ENCODE assay signal across 1 cellular context in the genomic region with DNA sequence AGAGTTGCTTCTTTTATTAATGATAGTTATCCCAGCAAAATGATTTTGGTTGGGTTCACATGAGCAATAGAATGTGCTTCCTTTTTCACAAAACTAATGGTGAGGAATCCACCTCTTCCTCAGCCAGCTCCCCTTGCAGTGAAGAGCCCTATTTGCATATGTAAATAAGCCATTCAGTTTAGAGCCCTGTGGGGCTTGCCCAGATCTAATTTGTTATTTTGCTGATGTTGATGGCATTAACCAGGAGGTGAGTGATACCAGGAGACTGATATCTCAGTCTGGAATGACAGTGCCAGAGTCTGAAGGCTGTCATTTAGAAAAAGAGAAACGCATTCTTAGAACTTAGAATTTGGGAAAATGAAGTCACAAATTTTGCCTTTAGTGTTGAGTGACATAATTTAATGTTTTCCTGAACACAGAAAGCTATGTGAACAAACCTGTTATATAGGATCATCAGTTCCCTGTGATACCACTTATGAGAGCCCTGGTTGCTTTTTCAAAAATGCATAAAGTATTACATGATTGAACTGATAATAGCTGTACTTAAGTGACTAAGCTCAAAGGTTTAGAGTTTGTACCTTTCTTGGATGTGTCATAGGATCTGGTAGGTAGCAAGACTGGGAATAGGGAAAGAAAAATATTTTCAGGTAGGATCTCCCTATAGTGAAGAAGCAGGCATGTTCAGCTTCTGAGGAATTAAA.
TF ChIP-seq lines count a peak whose summit lies in the region.

No MANE protein-coding gene starts in this region.

TF ChIP-seq in WTC11, 78 proteins besides CTCF, POLR2A, EP300 and RAD21 (continued from another document):
- TF ChIP-seq, protein P1, sequence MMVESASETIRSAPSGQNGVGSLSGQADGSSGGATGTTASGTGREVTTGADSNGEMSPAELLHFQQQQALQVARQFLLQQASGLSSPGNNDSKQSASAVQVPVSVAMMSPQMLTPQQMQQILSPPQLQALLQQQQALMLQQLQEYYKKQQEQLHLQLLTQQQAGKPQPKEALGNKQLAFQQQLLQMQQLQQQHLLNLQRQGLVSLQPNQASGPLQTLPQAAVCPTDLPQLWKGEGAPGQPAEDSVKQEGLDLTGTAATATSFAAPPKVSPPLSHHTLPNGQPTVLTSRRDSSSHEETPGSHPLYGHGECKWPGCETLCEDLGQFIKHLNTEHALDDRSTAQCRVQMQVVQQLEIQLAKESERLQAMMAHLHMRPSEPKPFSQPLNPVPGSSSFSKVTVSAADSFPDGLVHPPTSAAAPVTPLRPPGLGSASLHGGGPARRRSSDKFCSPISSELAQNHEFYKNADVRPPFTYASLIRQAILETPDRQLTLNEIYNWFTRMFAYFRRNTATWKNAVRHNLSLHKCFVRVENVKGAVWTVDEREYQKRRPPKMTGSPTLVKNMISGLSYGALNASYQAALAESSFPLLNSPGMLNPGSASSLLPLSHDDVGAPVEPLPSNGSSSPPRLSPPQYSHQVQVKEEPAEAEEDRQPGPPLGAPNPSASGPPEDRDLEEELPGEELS (CRISPR knock-in tag; IDR thresholded peaks at IDR 0.05), result no peak
- no peak for TF ChIP-seq RELA (CRISPR knock-in tag; IDR thresholded peaks at IDR 0.05; ENCODE audit: borderline replicate concordance)
- TF ChIP-seq ZNF281 (CRISPR knock-in tag; IDR thresholded peaks at IDR 0.05), result no peak
- no peak for TF ChIP-seq IRF1 (CRISPR knock-in tag; IDR thresholded peaks at IDR 0.05)
- TF ChIP-seq MXD4 (CRISPR knock-in tag; IDR thresholded peaks at IDR 0.05; ENCODE audit: borderline replicate concordance), result no peak
- TF ChIP-seq ZNF425 (CRISPR knock-in tag; conservative IDR thresholded peaks at IDR 0.05), result no peak
- TF ChIP-seq GTF2I (CRISPR knock-in tag; conservative IDR thresholded peaks at IDR 0.05), result no peak
- no peak for TF ChIP-seq NR3C1 (CRISPR knock-in tag; conservative IDR thresholded peaks at IDR 0.05; ENCODE audit: low read depth)
- no peak for TF ChIP-seq NFYB (CRISPR knock-in tag; conservative IDR thresholded peaks at IDR 0.05; ENCODE audit: low read depth)
- no peak for TF ChIP-seq CDX4 (CRISPR knock-in tag; IDR thresholded peaks at IDR 0.05; ENCODE audit: borderline replicate concordance)
- no peak for TF ChIP-seq ZNF263 (CRISPR knock-in tag; IDR thresholded peaks at IDR 0.05; ENCODE audit: low read depth)
- no peak for TF ChIP-seq ATF3 (CRISPR knock-in tag; conservative IDR thresholded peaks at IDR 0.05)
- TF ChIP-seq, protein P2, sequence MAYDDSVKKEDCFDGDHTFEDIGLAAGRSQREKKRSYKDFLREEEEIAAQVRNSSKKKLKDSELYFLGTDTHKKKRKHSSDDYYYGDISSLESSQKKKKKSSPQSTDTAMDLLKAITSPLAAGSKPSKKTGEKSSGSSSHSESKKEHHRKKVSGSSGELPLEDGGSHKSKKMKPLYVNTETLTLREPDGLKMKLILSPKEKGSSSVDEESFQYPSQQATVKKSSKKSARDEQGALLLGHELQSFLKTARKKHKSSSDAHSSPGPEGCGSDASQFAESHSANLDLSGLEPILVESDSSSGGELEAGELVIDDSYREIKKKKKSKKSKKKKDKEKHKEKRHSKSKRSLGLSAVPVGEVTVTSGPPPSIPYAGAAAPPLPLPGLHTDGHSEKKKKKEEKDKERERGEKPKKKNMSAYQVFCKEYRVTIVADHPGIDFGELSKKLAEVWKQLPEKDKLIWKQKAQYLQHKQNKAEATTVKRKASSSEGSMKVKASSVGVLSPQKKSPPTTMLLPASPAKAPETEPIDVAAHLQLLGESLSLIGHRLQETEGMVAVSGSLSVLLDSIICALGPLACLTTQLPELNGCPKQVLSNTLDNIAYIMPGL (CRISPR knock-in tag; IDR thresholded peaks at IDR 0.05), result no peak
- TF ChIP-seq, protein P3, sequence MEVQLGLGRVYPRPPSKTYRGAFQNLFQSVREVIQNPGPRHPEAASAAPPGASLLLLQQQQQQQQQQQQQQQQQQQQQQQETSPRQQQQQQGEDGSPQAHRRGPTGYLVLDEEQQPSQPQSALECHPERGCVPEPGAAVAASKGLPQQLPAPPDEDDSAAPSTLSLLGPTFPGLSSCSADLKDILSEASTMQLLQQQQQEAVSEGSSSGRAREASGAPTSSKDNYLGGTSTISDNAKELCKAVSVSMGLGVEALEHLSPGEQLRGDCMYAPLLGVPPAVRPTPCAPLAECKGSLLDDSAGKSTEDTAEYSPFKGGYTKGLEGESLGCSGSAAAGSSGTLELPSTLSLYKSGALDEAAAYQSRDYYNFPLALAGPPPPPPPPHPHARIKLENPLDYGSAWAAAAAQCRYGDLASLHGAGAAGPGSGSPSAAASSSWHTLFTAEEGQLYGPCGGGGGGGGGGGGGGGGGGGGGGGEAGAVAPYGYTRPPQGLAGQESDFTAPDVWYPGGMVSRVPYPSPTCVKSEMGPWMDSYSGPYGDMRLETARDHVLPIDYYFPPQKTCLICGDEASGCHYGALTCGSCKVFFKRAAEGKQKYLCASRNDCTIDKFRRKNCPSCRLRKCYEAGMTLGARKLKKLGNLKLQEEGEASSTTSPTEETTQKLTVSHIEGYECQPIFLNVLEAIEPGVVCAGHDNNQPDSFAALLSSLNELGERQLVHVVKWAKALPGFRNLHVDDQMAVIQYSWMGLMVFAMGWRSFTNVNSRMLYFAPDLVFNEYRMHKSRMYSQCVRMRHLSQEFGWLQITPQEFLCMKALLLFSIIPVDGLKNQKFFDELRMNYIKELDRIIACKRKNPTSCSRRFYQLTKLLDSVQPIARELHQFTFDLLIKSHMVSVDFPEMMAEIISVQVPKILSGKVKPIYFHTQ (CRISPR knock-in tag; IDR thresholded peaks at IDR 0.05), result no peak
- TF ChIP-seq, protein P4, sequence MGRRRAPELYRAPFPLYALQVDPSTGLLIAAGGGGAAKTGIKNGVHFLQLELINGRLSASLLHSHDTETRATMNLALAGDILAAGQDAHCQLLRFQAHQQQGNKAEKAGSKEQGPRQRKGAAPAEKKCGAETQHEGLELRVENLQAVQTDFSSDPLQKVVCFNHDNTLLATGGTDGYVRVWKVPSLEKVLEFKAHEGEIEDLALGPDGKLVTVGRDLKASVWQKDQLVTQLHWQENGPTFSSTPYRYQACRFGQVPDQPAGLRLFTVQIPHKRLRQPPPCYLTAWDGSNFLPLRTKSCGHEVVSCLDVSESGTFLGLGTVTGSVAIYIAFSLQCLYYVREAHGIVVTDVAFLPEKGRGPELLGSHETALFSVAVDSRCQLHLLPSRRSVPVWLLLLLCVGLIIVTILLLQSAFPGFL (CRISPR knock-in tag; IDR thresholded peaks at IDR 0.05; ENCODE audit: borderline replicate concordance), result no peak
